ENCODE assay signal across 13 cellular contexts in the genomic region with DNA sequence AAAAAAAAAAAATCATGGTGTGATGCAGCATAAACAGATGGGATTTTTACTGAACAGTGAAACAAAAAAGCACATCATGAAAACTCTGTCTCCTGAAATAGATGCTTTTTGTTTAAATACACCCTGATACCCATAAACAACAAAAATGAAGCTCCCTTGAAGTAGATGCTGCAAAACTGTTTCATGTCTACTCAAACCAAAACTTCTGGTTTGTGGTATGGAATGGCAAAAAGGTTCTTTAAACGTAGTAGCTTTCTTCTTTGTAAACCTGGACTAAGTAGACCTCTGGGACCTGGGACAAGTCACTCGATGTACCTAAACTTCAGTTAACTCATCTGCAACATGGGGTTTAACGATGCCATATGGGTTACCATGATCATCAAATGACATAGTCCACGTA.
DNase-seq lines count a peak whose midpoint lies in the region; ATAC-seq and TF ChIP-seq lines count a peak whose summit lies in the region.
"Had no signal": no experiment of that assay in that cellular context is flagged by ENCODE, and none has a peak within 500 bp of the region (broad histone marks: within the 10 kb centered on the region; RNA-seq: fewer than 3 reads in every experiment).

No MANE protein-coding gene starts in this region.

- no peak overlapping the region for H2BK120ac ChIP-seq in mesenchymal stem cell (ENCODE audit: low read depth, low read length)

- H3K79me2 ChIP-seq in GM23248 (ENCODE audit: insufficient read depth) = no peaks in the 10 kb centered on the region

- no peak overlapping the region for H3K23ac ChIP-seq in mesenchymal stem cell (ENCODE audit: low read length in 2 of 2)

- H3K18ac ChIP-seq in mesenchymal stem cell (ENCODE audit: low read depth in 1 of 2, low read length in 2 of 2) = peak overlapping the region in 1 of 2 experiments; percentile 10

- H4K8ac ChIP-seq in mesenchymal stem cell (ENCODE audit: low read length) = no peak overlapping the region

- H2BK5ac ChIP-seq in mesenchymal stem cell (ENCODE audit: low read depth, low read length, poor library complexity, severe bottlenecking) = no peak overlapping the region

- no peaks in the 10 kb centered on the region for H3K9me2 ChIP-seq in GM23248 (ENCODE audit: insufficient read depth)

- no peak overlapping the region for H3K4me2 ChIP-seq in mesenchymal stem cell (ENCODE audit: low read length, poor library complexity, severe bottlenecking)
- H3K4me2 ChIP-seq in GM23248 (ENCODE audit: unreplicated experiment) = no peak overlapping the region

- H3K4me1 ChIP-seq in mesenchymal stem cell (ENCODE audit: control insufficient read depth, insufficient read depth, low read depth, low read length) (no peaks in the 10 kb centered on the region), GM23248 (ENCODE audit: insufficient read depth) (peaks cover 8% of the 10 kb centered on the region), body of pancreas (no peaks in the 10 kb centered on the region)

- no peaks in the 10 kb centered on the region for H3K79me1 ChIP-seq in mesenchymal stem cell (replicated peaks; ENCODE audit: low read length, poor library complexity, severe bottlenecking)

- H4K20me1 ChIP-seq in GM23248 (ENCODE audit: insufficient read depth) = no peaks in the 10 kb centered on the region

- H2BK15ac ChIP-seq in mesenchymal stem cell (ENCODE audit: low read depth, poor library complexity, severe bottlenecking) = peak overlapping the region; percentile 37

- in situ Hi-C loops in GM23248 (cut with MboI) = no loop called here

- no peak for TF ChIP-seq CTCF in body of pancreas (IDR thresholded peaks at IDR 0.05)

- no peak for DNase-seq in mesenchymal stem cell
- no peak for DNase-seq in GM23248
- no peak for DNase-seq in body of pancreas
- no peak for DNase-seq in SKM-1 treated with dmso at 0.1 percent for 144 hours (lab: John Stamatoyannopoulos, UW; ENCODE audit: unreplicated experiment)
- DNase-seq: activated CD4-positive, alpha-beta T cell treated with anti-CD3 and anti-CD28 coated beads, Interleukin-2, amount 50 U/mL, for 4 hours; activated naive CD4-positive, alpha-beta T cell treated with anti-CD3 and anti-CD28 coated beads, Interleukin-2, amount 10 ng/mL, durations not matched to agents 7 days and 5 days; cerebellar nuclear complex; HCEC 1CT; NCI-H1694; NK-92 treated with Interleukin-12 subunit alpha and Interleukin-12 subunit beta, amount 100 ng/mL, for 24 hours had no signal

- no peak overlapping the region for H2AFZ ChIP-seq in mesenchymal stem cell (ENCODE audit: low read depth, low read length)
- no peak overlapping the region for H2AFZ ChIP-seq in GM23248

- no peak overlapping the region for H3K4me3 ChIP-seq in mesenchymal stem cell (ENCODE audit: insufficient read depth in 1 of 2, low read depth in 1 of 2, low read length in 2 of 2)
- no peak overlapping the region for H3K4me3 ChIP-seq in GM23248
- no peak overlapping the region for H3K4me3 ChIP-seq in body of pancreas

- 94% methylated on average over 4 of the region's 4 CpGs for WGBS in mesenchymal stem cell
- 90 to 91% methylated on average over 4 of the region's 4 CpGs for WGBS in GM23248 (ENCODE audit: low coverage in 1 of 2, low lambda C conversion rate in 2 of 2, missing lambda C conversion rate in 2 of 2), 2 experiments
- 75 to 78% methylated on average over 4 of the region's 4 CpGs for WGBS in body of pancreas, 2 donors

- no peak overlapping the region for H2AK5ac ChIP-seq in mesenchymal stem cell (ENCODE audit: low read length, severe bottlenecking)

- H3K36me3 ChIP-seq in mesenchymal stem cell (ENCODE audit: control insufficient read depth in 1 of 2, insufficient read depth in 2 of 2, low read depth in 1 of 2, low read length in 2 of 2) = no peaks in the 10 kb centered on the region
- H3K36me3 ChIP-seq in GM23248 (ENCODE audit: low read depth) = no peaks in the 10 kb centered on the region
- no peaks in the 10 kb centered on the region for H3K36me3 ChIP-seq in body of pancreas (replicated peaks in 1 of 2; ENCODE audit: insufficient read depth in 1 of 2, low read depth in 2 of 2)

- H3K27me3 ChIP-seq in mesenchymal stem cell (ENCODE audit: control insufficient read depth in 1 of 2, insufficient read depth in 1 of 2, low read length in 2 of 2) (no peaks in the 10 kb centered on the region), GM23248 (replicated peaks; ENCODE audit: insufficient read depth) (no peaks in the 10 kb centered on the region), body of pancreas (no peaks in the 10 kb centered on the region)

- no peak for TF ChIP-seq POLR2A in body of pancreas (IDR thresholded peaks at IDR 0.05)

- H3K27ac ChIP-seq in mesenchymal stem cell (ENCODE audit: low read length, poor library complexity, severe bottlenecking) = no peak overlapping the region
- no peak overlapping the region for H3K27ac ChIP-seq in GM23248
- no peak overlapping the region for H3K27ac ChIP-seq in body of pancreas

- no peak overlapping the region for H4K91ac ChIP-seq in mesenchymal stem cell (ENCODE audit: low read length)

- ATAC-seq in GM18867 (IDR thresholded peaks at IDR 0.05; ENCODE audit: unreplicated experiment) (peak; percentile 48), GM21526 (IDR thresholded peaks at IDR 0.05; ENCODE audit: low FRiP score, unreplicated experiment) (peak; percentile 38), HG03064 (IDR thresholded peaks at IDR 0.05; ENCODE audit: low read depth, unreplicated experiment) (peak; percentile 51), body of pancreas (no peak)

- peak overlapping the region in 1 of 2 experiments; percentile 8 for H2BK12ac ChIP-seq in mesenchymal stem cell (ENCODE audit: low read length in 2 of 2)

- intact Hi-C loops in body of pancreas (cut with DNase I) = no loop called here

- H3K9me3 ChIP-seq in mesenchymal stem cell (ENCODE audit: control insufficient read depth, low read length) (no peaks in the 10 kb centered on the region), GM23248 (ENCODE audit: low read depth) (no peaks in the 10 kb centered on the region), body of pancreas (no peaks in the 10 kb centered on the region)

- H3K9ac ChIP-seq in mesenchymal stem cell (ENCODE audit: low read length) (no peak overlapping the region), GM23248 (no peak overlapping the region)

- H3K14ac ChIP-seq in mesenchymal stem cell (ENCODE audit: low read length in 2 of 2) = no peak overlapping the region

- no peak overlapping the region for H3K4ac ChIP-seq in mesenchymal stem cell (ENCODE audit: low read depth in 1 of 2, low read length in 2 of 2)

- H3F3A ChIP-seq in GM23248 (ENCODE audit: insufficient read depth) = no peaks in the 10 kb centered on the region
